In genomic region chr22:43088979-43089717, GRCh38 we compare ENCODE assay signal across 8 cellular contexts. TPM values are rescaled to one million over a fixed set of nuclear protein-coding genes. Genes with fewer than 3 reads are reported as not detected.
DNase-seq lines count a peak whose midpoint lies in the region; ATAC-seq and TF ChIP-seq lines count a peak whose summit lies in the region.

Gene TTLL1 (minus strand): TSS chr22:43089391. CDS start chr22:43075586, 13,805 bp downstream.

- peaks cover 8% of the 10 kb centered on the region for H3K4me1 ChIP-seq in CD8-positive, alpha-beta T cell (ENCODE audit: insufficient read depth, low read length)
- H3K4me1 ChIP-seq in OCI-LY7 (ENCODE audit: insufficient read depth, low read length, poor library complexity, severe bottlenecking), result peaks cover 21% of the 10 kb centered on the region
- no peaks in the 10 kb centered on the region for H3K4me1 ChIP-seq in mucosa of stomach (ENCODE audit: control insufficient read depth, insufficient read depth, low read length)

- peak within 1 kb of the TSS; percentile 92 for H2AFZ ChIP-seq in OCI-LY7 (ENCODE audit: low read length)

- H3K4me3 Mint-ChIP-seq in CD8-positive, alpha-beta T cell, result peak within 1 kb of the TSS; percentile 85

- peak within 1 kb of the TSS; percentile 71 for H3K27ac Mint-ChIP-seq in CD8-positive, alpha-beta T cell

- H3K27me3 ChIP-seq in CD8-positive, alpha-beta T cell (ENCODE audit: insufficient read depth, low read length), result no peaks in the 10 kb centered on the region
- H3K27me3 ChIP-seq in mucosa of stomach (ENCODE audit: control insufficient read depth, insufficient read depth, low read length), result no peaks in the 10 kb centered on the region

- no peaks in the 10 kb centered on the region for H3K9me2 ChIP-seq in OCI-LY7 (ENCODE audit: insufficient read depth, low read length)

- H3K4me3 ChIP-seq in CD8-positive, alpha-beta T cell (ENCODE audit: low read depth, low read length), result peak within 1 kb of the TSS; percentile 60
- peak within 1 kb of the TSS; percentile 75 for H3K4me3 ChIP-seq in OCI-LY7 (ENCODE audit: low read depth, low read length, poor library complexity, severe bottlenecking)
- peak within 1 kb of the TSS; percentile 32 for H3K4me3 ChIP-seq in mucosa of stomach (ENCODE audit: low read length)

- peaks cover 10% of the 10 kb centered on the region for H3K36me3 Mint-ChIP-seq in CD8-positive, alpha-beta T cell

- no peaks in the 10 kb centered on the region for H3K36me3 ChIP-seq in CD8-positive, alpha-beta T cell (ENCODE audit: insufficient read depth, low read length)
- H3K36me3 ChIP-seq in OCI-LY7 (ENCODE audit: insufficient read depth, low read length), result peaks cover 4% of the 10 kb centered on the region; the same call in 1 of the 2 replicates
- H3K36me3 ChIP-seq in mucosa of stomach (ENCODE audit: control insufficient read depth, insufficient read depth, low read length), result no peaks in the 10 kb centered on the region

- TF ChIP-seq POLR2A in erythroblast (IDR thresholded peaks at IDR 0.05; ENCODE audit: low read length), result peak; percentile 32

- peak within 1 kb of the TSS; percentile 42 for H3K27ac ChIP-seq in CD8-positive, alpha-beta T cell (ENCODE audit: low read depth, low read length)
- peak within 1 kb of the TSS; percentile 48 for H3K27ac ChIP-seq in OCI-LY7 (ENCODE audit: low read depth, low read length, poor library complexity, severe bottlenecking)

- CTCF ChIA-PET in CD8-positive, alpha-beta T cell (lab: Charles Lee), result no interaction called here
- CTCF ChIA-PET in OCI-LY7 (lab: Charles Lee; ENCODE audit: unreplicated experiment), result no interaction called here

- H3K4me2 ChIP-seq in OCI-LY7 (ENCODE audit: low read length), result peak within 1 kb of the TSS; percentile 85

- no peaks in the 10 kb centered on the region for H3K9me3 Mint-ChIP-seq in CD8-positive, alpha-beta T cell

- H3K9ac ChIP-seq in mucosa of stomach (ENCODE audit: low read length), result peak within 1 kb of the TSS; percentile 19

- intact Hi-C loops in CD8-positive, alpha-beta T cell (cut with DNase I, micrococcal nuclease), result loop anchor here (1.0 to 2.0 kb wide), 6 partner anchors 21 to 232 kb away; partner anchors contain the start of genes MCAT (in 2 of the 2), ARFGAP3 (in 1 of the 2), BIK (in 1 of the 2) and PACSIN2 (in 1 of the 2)
- intact Hi-C loops in OCI-LY7 (cut with micrococcal nuclease; ENCODE audit: unreplicated experiment), result loop anchor here (2.0 to 5.0 kb wide), 2 partner anchors 22 to 232 kb away; partner anchors contain the start of genes ARFGAP3 and BIK

- H4K20me1 ChIP-seq in OCI-LY7 (ENCODE audit: insufficient read depth, low read length), result no peaks in the 10 kb centered on the region

- peak; percentile 70 to 90 (median 83) for DNase-seq in CD8-positive, alpha-beta T cell
- peak in 75 of 76 experiments; percentile 17 to 92 (median 83) for DNase-seq in HUDEP-2 (lab: John Stamatoyannopoulos, UW; ENCODE audit: unreplicated experiment in 76 of 76)
- peak; percentile 91 for DNase-seq in OCI-LY7 (ENCODE audit: low spot score)
- peak; percentile 71 for DNase-seq in activated T-cell treated with anti-CD3 and anti-CD28 coated beads for 4 hours
- peak; percentile 87 to 89 for DNase-seq in erythroblast (lab: John Stamatoyannopoulos, UW)
- DNase-seq in stimulated activated CD8-positive, alpha-beta memory T cell treated with anti-CD3 and anti-CD28 coated beads, Interleukin-4, amount 100 ng/mL, for 48 hours, result peak; percentile 94

- H3K4me1 Mint-ChIP-seq in CD8-positive, alpha-beta T cell (ENCODE audit: low read depth), result peaks cover 25% of the 10 kb centered on the region

- BruUV-seq in OCI-LY7 (replicated peaks; lab: Mats Ljungman, UMichigan), result TSS peak; percentile 82

- POLR2A ChIA-PET in CD8-positive, alpha-beta T cell (lab: Charles Lee), result no interaction called here
- POLR2A ChIA-PET in OCI-LY7 (lab: Charles Lee), result no interaction called here

- TF ChIP-seq CTCF in CD8-positive, alpha-beta T cell (IDR thresholded peaks at IDR 0.05), result no peak
- TF ChIP-seq CTCF in OCI-LY7 (conservative IDR thresholded peaks at IDR 0.05; ENCODE audit: low read length), result no peak

- H3K79me2 ChIP-seq in OCI-LY7 (ENCODE audit: insufficient read depth, low read depth, low read length), result no peaks in the 10 kb centered on the region

- ATAC-seq in CD8-positive, alpha-beta T cell, result peak; percentile 90
- peak; percentile 57 for ATAC-seq in GM19467 (IDR thresholded peaks at IDR 0.05; ENCODE audit: unreplicated experiment)

- no peaks in the 10 kb centered on the region for H3K9me3 ChIP-seq in CD8-positive, alpha-beta T cell (ENCODE audit: low read length)
- H3K9me3 ChIP-seq in OCI-LY7 (ENCODE audit: low read length) (no peaks in the 10 kb centered on the region), mucosa of stomach (ENCODE audit: control insufficient read depth, low read length) (no peaks in the 10 kb centered on the region)

- no peaks in the 10 kb centered on the region for H3K27me3 Mint-ChIP-seq in CD8-positive, alpha-beta T cell (ENCODE audit: low read depth)

RNA-seq across cellular contexts. Expression of gene TTLL1, which starts in this region (rescaled TPM):
- 1 to 10 TPM; 3.5 to 3.9 TPM for total RNA-seq in CD8-positive, alpha-beta T cell
- total RNA-seq in OCI-LY7 (2014; rRNA removed; shearing (Covaris generic)), result 5.5 and 5.8 TPM in 2 replicates
- 7.1 and 9.9 TPM in 2 replicates for total RNA-seq in OCI-LY7 (2022)

Comparison
In these comparisons a context has a peak if more than half of its experiments do, and no peak if none do; other contexts are left out.
1. Peak in every context shown above with its lines: DNase-seq, ATAC-seq, H3K4me3 ChIP-seq and H3K27ac ChIP-seq.